Comparison of ENCODE assay signal across 8 cellular contexts in the genomic region with DNA sequence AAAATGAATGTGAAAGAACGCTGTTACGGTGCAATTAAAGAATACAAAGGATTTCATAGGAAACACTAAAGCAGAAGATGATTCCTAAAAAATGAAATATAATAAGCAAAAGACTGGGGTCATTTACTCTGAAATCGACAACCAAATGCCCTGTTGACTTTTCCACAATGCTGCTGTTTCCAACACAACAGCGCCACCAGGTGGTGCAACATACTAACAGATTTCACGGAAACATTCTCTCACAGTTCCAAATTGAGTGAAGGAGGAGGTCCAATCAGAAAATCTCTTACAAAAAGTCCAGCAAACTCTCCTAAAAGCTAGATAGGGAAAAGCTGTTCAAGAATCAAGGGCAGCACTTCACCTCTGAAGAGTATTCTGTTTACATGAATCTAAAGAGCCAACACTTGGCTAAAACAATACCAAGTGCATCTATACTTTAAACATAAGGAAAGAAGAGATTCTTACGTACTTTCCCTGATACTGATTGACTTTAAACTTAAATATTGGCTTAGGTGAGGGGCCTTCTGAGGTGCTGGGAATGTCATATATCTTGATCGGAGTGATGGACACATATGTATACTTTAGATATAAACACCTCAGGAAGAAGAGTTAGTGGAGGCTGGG. TPM values are rescaled to one million over a fixed set of nuclear protein-coding genes. Genes with fewer than 3 reads are reported as not detected.
DNase-seq lines count a peak whose midpoint lies in the region; ATAC-seq and TF ChIP-seq lines count a peak whose summit lies in the region.

No MANE protein-coding gene starts in this region.

- H2AFZ ChIP-seq in osteoblast (ENCODE audit: low read length): no peak overlapping the region

- peak; percentile 46 for ATAC-seq in gastroesophageal sphincter
- ATAC-seq in GM21381 (IDR thresholded peaks at IDR 0.05; ENCODE audit: unreplicated experiment): no peak

- H3K4me1 ChIP-seq in gastroesophageal sphincter: peaks cover 0 to 10% (median 0%) of the 10 kb centered on the region in 3 donors
- no peaks in the 10 kb centered on the region for H3K4me1 ChIP-seq in osteoblast (ENCODE audit: insufficient read depth, low read length)
- H3K4me1 ChIP-seq in thyroid gland: no peaks in the 10 kb centered on the region

- H3K27ac ChIP-seq in gastroesophageal sphincter: no peak overlapping the region
- no peak overlapping the region for H3K27ac ChIP-seq in osteoblast (ENCODE audit: low read depth, low read length)
- no peak overlapping the region for H3K27ac ChIP-seq in thyroid gland

- 33 to 35% methylated on average over 7 of the region's 7 CpGs for WGBS in gastroesophageal sphincter (ENCODE audit: low coverage in 1 of 2), 2 donors
- WGBS in thyroid gland, 2 donors: 45 to 48% methylated on average over 7 of the region's 7 CpGs

- H4K20me1 ChIP-seq in osteoblast (ENCODE audit: insufficient read depth, low read length): peaks cover 5% of the 10 kb centered on the region

- peak; percentile 74 to 78 (median 76) for TF ChIP-seq CTCF in gastroesophageal sphincter (IDR thresholded peaks at IDR 0.05)
- TF ChIP-seq CTCF in osteoblast (IDR thresholded peaks at IDR 0.05; ENCODE audit: extremely low read depth, low read depth, low read length): peak; percentile 90
- TF ChIP-seq CTCF in thyroid gland (IDR thresholded peaks at IDR 0.05): peak; percentile 81 to 97 (median 87)

- H3K36me3 ChIP-seq in gastroesophageal sphincter (peaks cover 0 to 48% of the 10 kb centered on the region in 2 donors), osteoblast (ENCODE audit: insufficient read depth, low read length) (peaks cover 19% of the 10 kb centered on the region), thyroid gland (no peaks in the 10 kb centered on the region)

- no peaks in the 10 kb centered on the region for H3K79me2 ChIP-seq in osteoblast (ENCODE audit: insufficient read depth, low read length)

- TF ChIP-seq POLR2A in gastroesophageal sphincter (IDR thresholded peaks at IDR 0.05) (no peak), thyroid gland (IDR thresholded peaks at IDR 0.05) (no peak)

- H3K9me3 ChIP-seq in gastroesophageal sphincter (no peaks in the 10 kb centered on the region), osteoblast (ENCODE audit: low read depth, low read length) (no peaks in the 10 kb centered on the region), thyroid gland (no peaks in the 10 kb centered on the region)

- H3K4me2 ChIP-seq in osteoblast (ENCODE audit: insufficient read depth, low read length): no peak overlapping the region

- no peak for TF ChIP-seq EP300 in gastroesophageal sphincter (IDR thresholded peaks at IDR 0.05)

- intact Hi-C loops in thyroid gland (cut with DNase I): loop anchor here (5.0 kb wide), 1 partner anchor 204 kb away; no protein-coding TSS in a partner anchor

- H3K27me3 ChIP-seq in gastroesophageal sphincter (no peaks in the 10 kb centered on the region), osteoblast (ENCODE audit: insufficient read depth, low read length) (no peaks in the 10 kb centered on the region), thyroid gland (no peaks in the 10 kb centered on the region)

- DNase-seq in EL: peak; percentile 80
- peak; percentile 77 for DNase-seq in LoVo (ENCODE audit: low spot score)
- peak; percentile 0 for DNase-seq in SIG-M5 (lab: John Stamatoyannopoulos, UW)
- peak; percentile 46 for DNase-seq in activated gamma-delta T cell treated with anti-CD3 and anti-CD28 coated beads, Interleukin-2, amount 50 U/mL, for 16 hours (ENCODE audit: low read depth)
- peak; percentile 91 for DNase-seq in osteoblast (ENCODE audit: insufficient read length, low spot score, missing footprints)
- DNase-seq in thyroid gland: peak; percentile 86 to 90

- no peak overlapping the region for H3K4me3 ChIP-seq in gastroesophageal sphincter
- no peak overlapping the region for H3K4me3 ChIP-seq in osteoblast (ENCODE audit: insufficient read depth, low read length)
- H3K4me3 ChIP-seq in thyroid gland (replicated peaks in 1 of 3): no peak overlapping the region

RNA-seq across cellular contexts. Expression of gene UPF2, which starts 55.9 kb away (rescaled TPM):
- total RNA-seq in gastroesophageal sphincter (10 to 100 TPM; 23.8 to 40.9 (median 35.0) TPM), osteoblast (15.0 and 15.9 TPM in 2 replicates), thyroid gland (10 to 100 TPM; 22.8 to 36.3 (median 26.6) TPM)

Comparison
In these comparisons a context has a peak if more than half of its experiments do, and no peak if none do; other contexts are left out.
1. DNase-seq: peak in every context shown above with its lines; median percentile 91 in osteoblast; 88 in thyroid gland; 80 in EL; 77 in LoVo; 46 in activated gamma-delta T cell treated with anti-CD3 and anti-CD28 coated beads, Interleukin-2, amount 50 U/mL, for 16 hours; 0 in SIG-M5.